ENCODE assay signal across 16 cellular contexts in the genomic region with DNA sequence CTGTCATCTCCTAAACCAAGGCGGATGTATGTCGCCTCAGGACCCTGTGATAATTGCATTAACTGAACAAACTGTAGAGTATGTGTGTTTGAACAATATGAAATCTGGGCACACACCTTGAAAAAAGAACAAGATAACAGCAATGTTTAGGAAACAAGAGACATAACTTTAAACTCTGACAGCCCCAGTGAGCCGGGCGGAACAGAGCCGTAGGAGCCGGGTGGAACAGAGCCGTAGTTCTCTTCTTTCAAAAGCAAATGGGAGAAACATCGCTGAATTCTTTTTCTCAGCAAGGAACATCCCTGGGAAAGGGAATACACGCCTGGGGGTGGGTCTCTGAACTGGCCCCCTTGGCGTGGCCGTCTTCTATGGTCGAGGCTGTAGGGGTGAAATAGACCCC. TPM values are rescaled to one million over a fixed set of nuclear protein-coding genes. Genes with fewer than 3 reads are reported as not detected.
DNase-seq lines count a peak whose midpoint lies in the region; ATAC-seq, FAIRE-seq and TF ChIP-seq lines count a peak whose summit lies in the region.
"Had no signal": no experiment of that assay in that cellular context is flagged by ENCODE, and none has a peak within 500 bp of the region (broad histone marks: within the 10 kb centered on the region; RNA-seq: fewer than 3 reads in every experiment).

No MANE protein-coding gene starts in this region.

- TF ChIP-seq EP300 in K562 (IDR thresholded peaks at IDR 0.05; ENCODE audit: low read length) = no peak

- peak overlapping the region; percentile 20 for H3K4me3 Mint-ChIP-seq in CD4-positive, alpha-beta T cell
- H3K4me3 Mint-ChIP-seq in naive thymus-derived CD8-positive, alpha-beta T cell = peak overlapping the region in 8 of 10 donors; percentile 29 to 80 (median 64)

- POLR2A ChIA-PET in CD4-positive, alpha-beta T cell (lab: Charles Lee) = no interaction called here
- POLR2A ChIA-PET in K562 (lab: Yijun Ruan, JAX) = no interaction called here
- POLR2A ChIA-PET in naive thymus-derived CD8-positive, alpha-beta T cell (lab: Charles Lee) = no interaction called here

- no peaks in the 10 kb centered on the region for H3K9me1 ChIP-seq in K562 (ENCODE audit: control insufficient read depth, insufficient read depth, low read length)

- no peak for FAIRE-seq in K562 (lab: Jason Lieb, UNC)

- H3K79me2 ChIP-seq in K562 (ENCODE audit: control insufficient read depth, insufficient read depth, low read length) = no peaks in the 10 kb centered on the region

- intact Hi-C loops in CD4-positive, alpha-beta T cell (cut with DNase I, micrococcal nuclease) = no loop called here
- intact Hi-C loops in K562 (cut with micrococcal nuclease) = no loop called here
- intact Hi-C loops in thyroid gland (cut with DNase I) = no loop called here

- no peak overlapping the region for H2AFZ ChIP-seq in K562 (ENCODE audit: low read depth, low read length)

- no peak for ATAC-seq in CD4-positive, alpha-beta T cell (ENCODE audit: poor library complexity)
- ATAC-seq in K562 = no peak
- no peak for ATAC-seq in naive thymus-derived CD8-positive, alpha-beta T cell
- ATAC-seq in GM21576 (IDR thresholded peaks at IDR 0.05; ENCODE audit: unreplicated experiment) = no peak

- H3K27me3 ChIP-seq in CD4-positive, alpha-beta T cell (ENCODE audit: control insufficient read depth, insufficient read depth, low read length) = no peaks in the 10 kb centered on the region
- no peaks in the 10 kb centered on the region for H3K27me3 ChIP-seq in HUES6 (ENCODE audit: control insufficient read depth, insufficient read depth, low read length)
- H3K27me3 ChIP-seq in K562 (ENCODE audit: control insufficient read depth in 2 of 2, insufficient read depth in 2 of 2, low read length in 2 of 2) = no peaks in the 10 kb centered on the region
- no peaks in the 10 kb centered on the region for H3K27me3 ChIP-seq in thyroid gland
- H3K27me3 ChIP-seq: BLaER1 treated with 17β-estradiol and CSF1 and Interleukin-3, amounts not matched to agents 10 nM and 100 nM had no signal

- H3K27me3 Mint-ChIP-seq in CD4-positive, alpha-beta T cell = peaks cover 14% of the 10 kb centered on the region
- H3K27me3 Mint-ChIP-seq in naive thymus-derived CD8-positive, alpha-beta T cell = peaks cover 0 to 12% (median 8%) of the 10 kb centered on the region in 5 donors

- TF ChIP-seq POLR2A in K562 (conservative IDR thresholded peaks at IDR 0.05) (no peak), thyroid gland (IDR thresholded peaks at IDR 0.05) (no peak)

- no peaks in the 10 kb centered on the region for H3K36me3 Mint-ChIP-seq in CD4-positive, alpha-beta T cell (ENCODE audit: low read depth)
- H3K36me3 Mint-ChIP-seq in naive thymus-derived CD8-positive, alpha-beta T cell = peaks cover 0 to 10% (median 6%) of the 10 kb centered on the region in 3 donors

- H4K20me1 ChIP-seq in K562 (replicated peaks; ENCODE audit: control insufficient read depth, insufficient read depth, low read length) = no peaks in the 10 kb centered on the region
- H4K20me1 ChIP-seq: BLaER1 treated with 17β-estradiol and CSF1 and Interleukin-3, amounts not matched to agents 10 nM and 100 nM had no signal

- BruUV-seq in K562 (replicated peaks; lab: Mats Ljungman, UMichigan) = no TSS peak

- H3K4me3 ChIP-seq in HUES6 (ENCODE audit: low read depth, low read length) (peak overlapping the region; percentile 49), K562 (no peak overlapping the region), thyroid gland (replicated peaks in 1 of 3) (no peak overlapping the region)
- H3K4me3 ChIP-seq: BLaER1 treated with 17β-estradiol and CSF1 and Interleukin-3, amounts not matched to agents 10 nM and 100 nM had no signal

- no peaks in the 10 kb centered on the region for H3K9me3 ChIP-seq in CD4-positive, alpha-beta T cell (ENCODE audit: control insufficient read depth, low read length)
- H3K9me3 ChIP-seq in HUES6 (ENCODE audit: control insufficient read depth, insufficient read depth, low read depth, low read length) (no peaks in the 10 kb centered on the region), K562 (replicated peaks; ENCODE audit: control insufficient read depth, insufficient read depth, low read depth, low read length) (no peaks in the 10 kb centered on the region), thyroid gland (no peaks in the 10 kb centered on the region)

- CTCF ChIA-PET in CD4-positive, alpha-beta T cell (lab: Charles Lee) = no interaction called here
- CTCF ChIA-PET in K562 (lab: Yijun Ruan, JAX; ENCODE audit: low intra/inter-chr PET ratio) = no interaction called here

- WGBS in K562 (ENCODE audit: insufficient coverage, low coverage, missing lambda C conversion rate) = 7% methylated on average over 12 of the region's 12 CpGs
- 21 to 27% methylated on average over 9 to 12 of the region's 12 CpGs for WGBS in thyroid gland, 2 donors

- no peak for TF ChIP-seq RAD21 in K562 (CRISPR knock-in tag; conservative IDR thresholded peaks at IDR 0.05 in 1 of 2, IDR thresholded peaks at IDR 0.05 in 1 of 2)

- H3K9me3 Mint-ChIP-seq in CD4-positive, alpha-beta T cell = no peaks in the 10 kb centered on the region
- peaks cover 0 to 12% (median 4%) of the 10 kb centered on the region in 9 donors for H3K9me3 Mint-ChIP-seq in naive thymus-derived CD8-positive, alpha-beta T cell

- no peaks in the 10 kb centered on the region for H3K36me3 ChIP-seq in HUES6 (ENCODE audit: control insufficient read depth, insufficient read depth, low read length)
- H3K36me3 ChIP-seq in K562 (ENCODE audit: control insufficient read depth, insufficient read depth, low read length) = no peaks in the 10 kb centered on the region
- H3K36me3 ChIP-seq in thyroid gland = no peaks in the 10 kb centered on the region
- H3K36me3 ChIP-seq: BLaER1 treated with 17β-estradiol and CSF1 and Interleukin-3, amounts not matched to agents 10 nM and 100 nM had no signal

- H3K27ac Mint-ChIP-seq in CD4-positive, alpha-beta T cell = no peak overlapping the region
- peak overlapping the region in 1 of 10 donors; percentile 27 for H3K27ac Mint-ChIP-seq in naive thymus-derived CD8-positive, alpha-beta T cell

- no peak overlapping the region for H3K27ac ChIP-seq in CD4-positive, alpha-beta T cell (ENCODE audit: low read depth, low read length)
- H3K27ac ChIP-seq in HUES6 (ENCODE audit: low read depth, low read length) (no peak overlapping the region; the same call in 1 of the 2 replicates), K562 (ENCODE audit: extremely low read depth, low read depth, low read length) (no peak overlapping the region), thyroid gland (no peak overlapping the region)
- H3K27ac ChIP-seq: BLaER1 treated with 17β-estradiol and CSF1 and Interleukin-3, amounts not matched to agents 10 nM and 100 nM had no signal

- in situ Hi-C loops in K562 (cut with MboI) = no loop called here

- TF ChIP-seq CTCF in CD4-positive, alpha-beta T cell (IDR thresholded peaks at IDR 0.05) = no peak
- TF ChIP-seq CTCF in K562 (IDR thresholded peaks at IDR 0.05 in 2 of 3, conservative IDR thresholded peaks at IDR 0.05 in 1 of 3; ENCODE audit: insufficient read depth in 2 of 3, low read depth in 1 of 3, low read length in 3 of 3) = no peak
- no peak for TF ChIP-seq CTCF in thyroid gland (IDR thresholded peaks at IDR 0.05)

- no peak overlapping the region for H3K4me2 ChIP-seq in K562 (ENCODE audit: insufficient read depth, low read length)
- H3K4me2 ChIP-seq: BLaER1 treated with 17β-estradiol and CSF1 and Interleukin-3, amounts not matched to agents 10 nM and 100 nM had no signal

- H3K4me1 ChIP-seq in HUES6 (ENCODE audit: control insufficient read depth, insufficient read depth, low read length) (peaks cover 19% of the 10 kb centered on the region), K562 (replicated peaks in 1 of 2; ENCODE audit: control insufficient read depth in 2 of 2, insufficient read depth in 2 of 2, low read length in 2 of 2) (no peaks in the 10 kb centered on the region; a peak in 1 of 5 replicates), thyroid gland (no peaks in the 10 kb centered on the region)
- H3K4me1 ChIP-seq: BLaER1 treated with 17β-estradiol and CSF1 and Interleukin-3, amounts not matched to agents 10 nM and 100 nM had no signal

- DNase-seq in CD4-positive, alpha-beta T cell = no peak
- DNase-seq in K562 (ENCODE audit: extremely low read depth in 1 of 4, low spot score in 3 of 4) (peak in 1 of 4 experiments; percentile 7), thyroid gland (no peak), medulla oblongata (ENCODE audit: extremely low spot score) (no peak), GM03348 (ENCODE audit: low spot score) (no peak)
- no peak for DNase-seq in naive thymus-derived CD8-positive, alpha-beta T cell
- DNase-seq: 8988T, GOT3, IMR-90, NCI-H1417 treated with DMSO at 0.1 percent for 48 hours, NCI-H2029, NCI-H510A, SIG-M5 had no signal

- peaks cover 11% of the 10 kb centered on the region for H3K4me1 Mint-ChIP-seq in CD4-positive, alpha-beta T cell (ENCODE audit: low read depth)
- peaks cover 6 to 13% (median 10%) of the 10 kb centered on the region in 4 donors for H3K4me1 Mint-ChIP-seq in naive thymus-derived CD8-positive, alpha-beta T cell

- peak overlapping the region; percentile 70 for H3K9ac ChIP-seq in HUES6 (ENCODE audit: low read length)
- no peak overlapping the region for H3K9ac ChIP-seq in K562 (ENCODE audit: insufficient read depth in 1 of 2, low read depth in 2 of 2, low read length in 2 of 2)
- H3K9ac ChIP-seq: BLaER1 treated with 17β-estradiol and CSF1 and Interleukin-3, amounts not matched to agents 10 nM and 100 nM had no signal

RNA-seq across cellular contexts. Expression of a gene that starts 31.8 kb away (rescaled TPM):
- 10 to 100 TPM; 15.6 to 16.4 TPM for total RNA-seq in CD4-positive, alpha-beta T cell
- 43.8 and 56.9 TPM in 2 replicates for total RNA-seq in K562 (2011; cell fraction: chromatin; rRNA removed; ENCODE audit: low replicate concordance)
- 36.0 and 38.4 TPM in 2 replicates for total RNA-seq in K562 (2011; cell fraction: nucleolus; rRNA removed)
- total RNA-seq in K562 (2011; cell fraction: nucleoplasm; rRNA removed) = 51.0 and 68.4 TPM in 2 replicates
- total RNA-seq in K562 (2014; rRNA removed) = 12.9 and 15.2 TPM in 2 replicates
- total RNA-seq in K562 (2014; rRNA removed; fragmentation: Illumina TruSeq; extraction: Trizol) = 26.5 and 28.0 TPM in 2 replicates
- total RNA-seq in K562 (2015; rRNA removed; fragmentation: Illumina TruSeq; extraction: Trizol) = 22.1 and 26.1 TPM in 2 replicates
- total RNA-seq in K562 (2021) = 14.7 and 17.2 TPM in 2 replicates
- polyA plus RNA-seq in K562 (2011; rRNA removed) = 14.8 and 15.7 TPM in 2 replicates
- 2.6 and 7.6 TPM in 2 replicates for polyA plus RNA-seq in K562 (2011; cell fraction: cytosol; rRNA removed)
- polyA plus RNA-seq in K562 (2011; cell fraction: nucleus; rRNA removed) = 12.5 and 15.2 TPM in 2 replicates
- 7.4 and 8.5 TPM in 2 replicates for polyA plus RNA-seq in K562 (2012)
- 18.6 and 21.6 TPM in 2 replicates for polyA plus RNA-seq in K562 (2014; fragmentation: Illumina TruSeq; extraction: Trizol)
- polyA plus RNA-seq in K562 (2014; fragmentation: Nextera tagmentation; extraction: Ambion mirVana) = 10 to 100 TPM; 13.2 to 21.3 TPM
- polyA plus RNA-seq in K562 (2014; rRNA removed) = 14.1 and 15.7 TPM in 2 replicates
- polyA minus RNA-seq in K562 (2011; rRNA and poly(A)+ RNA removed) = 21.1 and 33.8 TPM in 2 replicates
- 7.1 and 8.1 TPM in 2 replicates for polyA minus RNA-seq in K562 (2011; cell fraction: cytosol; rRNA and poly(A)+ RNA removed)
- polyA minus RNA-seq in K562 (2011; cell fraction: nucleus; rRNA and poly(A)+ RNA removed) = 21.9 and 31.2 TPM in 2 replicates
- 10 to 100 TPM; 41.7 to 44.5 TPM for total RNA-seq in naive thymus-derived CD8-positive, alpha-beta T cell
- polyA plus RNA-seq in naive thymus-derived CD8-positive, alpha-beta T cell = 10 to 100 TPM; 16.3 to 18.5 (median 18.1) TPM
- total RNA-seq in thyroid gland = 10 to 100 TPM; 16.7 to 31.5 (median 22.4) TPM

RNA-seq across cellular contexts. Expression of a gene that starts 39.9 kb away (rescaled TPM):
- total RNA-seq in CD4-positive, alpha-beta T cell = 1 to 10 TPM; 1.6 to 2.6 TPM
- total RNA-seq in K562 (2011; cell fraction: chromatin; rRNA removed; ENCODE audit: low replicate concordance) = 2.9 and 12.2 TPM in 2 replicates
- total RNA-seq in K562 (2011; cell fraction: nucleolus; rRNA removed) = 2.3 and 3.0 TPM in 2 replicates
- total RNA-seq in K562 (2011; cell fraction: nucleoplasm; rRNA removed) = 5.2 and 8.5 TPM in 2 replicates
- total RNA-seq in K562 (2014; rRNA removed) = 2.8 and 4.1 TPM in 2 replicates
- total RNA-seq in K562 (2014; rRNA removed; fragmentation: Illumina TruSeq; extraction: Trizol) = 8.6 and 10.6 TPM in 2 replicates
- total RNA-seq in K562 (2015; rRNA removed; fragmentation: Illumina TruSeq; extraction: Trizol) = 7.4 TPM in 2 replicates
- total RNA-seq in K562 (2021) = 4.1 and 5.1 TPM in 2 replicates
- 4.7 and 5.8 TPM in 2 replicates for polyA plus RNA-seq in K562 (2011; rRNA removed)
- 1.1 and 3.2 TPM in 2 replicates for polyA plus RNA-seq in K562 (2011; cell fraction: cytosol; rRNA removed)
- 2.3 and 3.2 TPM in 2 replicates for polyA plus RNA-seq in K562 (2011; cell fraction: nucleus; rRNA removed)
- polyA plus RNA-seq in K562 (2012) = 2.5 and 4.4 TPM in 2 replicates
- 4.9 and 6.7 TPM in 2 replicates for polyA plus RNA-seq in K562 (2014; fragmentation: Illumina TruSeq; extraction: Trizol)
- 1 to 10 TPM; 3.0 to 3.1 TPM for polyA plus RNA-seq in K562 (2014; fragmentation: Nextera tagmentation; extraction: Ambion mirVana)
- polyA plus RNA-seq in K562 (2014; rRNA removed) = 3.1 and 4.9 TPM in 2 replicates
- 7.3 and 10.7 TPM in 2 replicates for polyA minus RNA-seq in K562 (2011; rRNA and poly(A)+ RNA removed)
- polyA minus RNA-seq in K562 (2011; cell fraction: cytosol; rRNA and poly(A)+ RNA removed) = 2.8 and 4.5 TPM in 2 replicates
- polyA minus RNA-seq in K562 (2011; cell fraction: nucleus; rRNA and poly(A)+ RNA removed) = 2.3 and 4.2 TPM in 2 replicates
- 10 to 100 TPM in 1 of 2 experiments, 1 to 10 TPM in 1; 9.7 to 10.8 TPM for total RNA-seq in naive thymus-derived CD8-positive, alpha-beta T cell
- 1 to 10 TPM; 3.5 to 4.7 (median 4.7) TPM for polyA plus RNA-seq in naive thymus-derived CD8-positive, alpha-beta T cell
- 1 to 10 TPM; 1.6 to 4.5 (median 2.0) TPM for total RNA-seq in thyroid gland
